In the genomic region with DNA sequence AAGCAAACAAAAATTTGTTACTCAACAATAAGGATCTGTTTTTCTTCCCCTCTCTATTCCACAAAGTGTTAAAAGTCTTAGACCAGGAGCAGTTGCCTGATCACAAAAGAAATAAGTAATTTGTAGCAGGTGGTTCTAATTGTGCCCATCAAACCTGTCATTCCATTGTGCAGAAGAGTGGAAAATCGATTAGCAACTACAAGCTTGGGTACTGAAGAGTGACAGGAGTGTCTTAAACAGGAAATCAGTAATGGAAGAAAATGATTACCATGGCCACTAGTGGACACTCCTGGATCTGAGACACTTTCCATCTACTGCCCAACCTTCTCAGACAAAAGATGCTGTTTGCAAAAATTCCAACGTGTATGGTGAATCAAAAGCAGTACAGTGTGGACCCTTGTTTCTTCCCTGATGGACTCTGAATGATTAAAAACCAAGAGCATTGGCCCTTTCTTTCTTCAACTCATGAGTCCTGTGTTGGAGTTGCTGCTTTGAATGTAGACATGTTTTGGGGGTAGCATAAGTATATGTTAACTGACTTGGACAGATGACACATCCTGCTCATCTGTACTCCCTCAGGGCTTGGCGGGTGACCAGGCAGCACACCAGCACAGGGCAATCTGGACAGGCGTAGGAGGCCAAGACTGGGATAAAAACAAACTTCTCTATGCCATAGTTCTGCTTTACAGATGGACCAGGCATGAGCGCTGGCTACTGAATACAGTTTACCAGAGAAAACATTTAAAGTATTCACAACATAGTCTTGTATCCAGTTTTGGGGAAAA, we compare ENCODE assay signal across 2 cellular contexts.
TF ChIP-seq lines count a peak whose summit lies in the region.

No MANE protein-coding gene starts in this region.

TF ChIP-seq in K562, 482 proteins besides CTCF, POLR2A, EP300 and RAD21:
- TF ChIP-seq FOSL1 (tag; conservative IDR thresholded peaks at IDR 0.05), result no peak
- no peak for TF ChIP-seq KAT7 (CRISPR knock-in tag; IDR thresholded peaks at IDR 0.05; ENCODE audit: borderline replicate concordance)
- no peak for TF ChIP-seq HIVEP1 (CRISPR knock-in tag; IDR thresholded peaks at IDR 0.05)
- TF ChIP-seq MTA3 (IDR thresholded peaks at IDR 0.05; ENCODE audit: borderline replicate concordance), result no peak
- no peak for TF ChIP-seq ZNF212 (CRISPR knock-in tag; IDR thresholded peaks at IDR 0.05)
- TF ChIP-seq ARNT (IDR thresholded peaks at IDR 0.05), result no peak
- TF ChIP-seq ZNF644 (tag; IDR thresholded peaks at IDR 0.05; ENCODE audit: low read depth), result no peak
- no peak for TF ChIP-seq MCM2 (IDR thresholded peaks at IDR 0.05; ENCODE audit: low read depth)
- no peak for TF ChIP-seq SIX5 (IDR thresholded peaks at IDR 0.05; ENCODE audit: borderline replicate concordance in 1 of 2, insufficient read depth in 1 of 2, low read depth in 1 of 2, low read length in 2 of 2)
- TF ChIP-seq BRD9 (IDR thresholded peaks at IDR 0.05; ENCODE audit: low read depth, partially characterized antibody), result no peak
- TF ChIP-seq, protein P1, sequence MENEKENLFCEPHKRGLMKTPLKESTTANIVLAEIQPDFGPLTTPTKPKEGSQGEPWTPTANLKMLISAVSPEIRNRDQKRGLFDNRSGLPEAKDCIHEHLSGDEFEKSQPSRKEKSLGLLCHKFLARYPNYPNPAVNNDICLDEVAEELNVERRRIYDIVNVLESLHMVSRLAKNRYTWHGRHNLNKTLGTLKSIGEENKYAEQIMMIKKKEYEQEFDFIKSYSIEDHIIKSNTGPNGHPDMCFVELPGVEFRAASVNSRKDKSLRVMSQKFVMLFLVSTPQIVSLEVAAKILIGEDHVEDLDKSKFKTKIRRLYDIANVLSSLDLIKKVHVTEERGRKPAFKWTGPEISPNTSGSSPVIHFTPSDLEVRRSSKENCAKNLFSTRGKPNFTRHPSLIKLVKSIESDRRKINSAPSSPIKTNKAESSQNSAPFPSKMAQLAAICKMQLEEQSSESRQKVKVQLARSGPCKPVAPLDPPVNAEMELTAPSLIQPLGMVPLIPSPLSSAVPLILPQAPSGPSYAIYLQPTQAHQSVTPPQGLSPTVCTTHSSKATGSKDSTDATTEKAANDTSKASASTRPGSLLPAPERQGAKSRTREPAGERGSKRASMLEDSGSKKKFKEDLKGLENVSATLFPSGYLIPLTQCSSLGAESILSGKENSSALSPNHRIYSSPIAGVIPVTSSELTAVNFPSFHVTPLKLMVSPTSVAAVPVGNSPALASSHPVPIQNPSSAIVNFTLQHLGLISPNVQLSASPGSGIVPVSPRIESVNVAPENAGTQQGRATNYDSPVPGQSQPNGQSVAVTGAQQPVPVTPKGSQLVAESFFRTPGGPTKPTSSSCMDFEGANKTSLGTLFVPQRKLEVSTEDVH (IDR thresholded peaks at IDR 0.05; ENCODE audit: low read depth, partially characterized antibody), result no peak
- TF ChIP-seq CBFA2T2 (conservative IDR thresholded peaks at IDR 0.05), result no peak
- TF ChIP-seq, protein P2, sequence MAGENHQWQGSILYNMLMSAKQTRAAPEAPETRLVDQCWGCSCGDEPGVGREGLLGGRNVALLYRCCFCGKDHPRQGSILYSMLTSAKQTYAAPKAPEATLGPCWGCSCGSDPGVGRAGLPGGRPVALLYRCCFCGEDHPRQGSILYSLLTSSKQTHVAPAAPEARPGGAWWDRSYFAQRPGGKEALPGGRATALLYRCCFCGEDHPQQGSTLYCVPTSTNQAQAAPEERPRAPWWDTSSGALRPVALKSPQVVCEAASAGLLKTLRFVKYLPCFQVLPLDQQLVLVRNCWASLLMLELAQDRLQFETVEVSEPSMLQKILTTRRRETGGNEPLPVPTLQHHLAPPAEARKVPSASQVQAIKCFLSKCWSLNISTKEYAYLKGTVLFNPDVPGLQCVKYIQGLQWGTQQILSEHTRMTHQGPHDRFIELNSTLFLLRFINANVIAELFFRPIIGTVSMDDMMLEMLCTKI (IDR thresholded peaks at IDR 0.05; ENCODE audit: partially characterized antibody), result no peak
- no peak for TF ChIP-seq SMAD1 (IDR thresholded peaks at IDR 0.05; ENCODE audit: low read depth, low read length, partially characterized antibody)
- TF ChIP-seq ILF3 (IDR thresholded peaks at IDR 0.05; ENCODE audit: borderline replicate concordance), result no peak
- no peak for TF ChIP-seq GABPB2 (CRISPR knock-in tag; conservative IDR thresholded peaks at IDR 0.05)
- TF ChIP-seq, protein P3, sequence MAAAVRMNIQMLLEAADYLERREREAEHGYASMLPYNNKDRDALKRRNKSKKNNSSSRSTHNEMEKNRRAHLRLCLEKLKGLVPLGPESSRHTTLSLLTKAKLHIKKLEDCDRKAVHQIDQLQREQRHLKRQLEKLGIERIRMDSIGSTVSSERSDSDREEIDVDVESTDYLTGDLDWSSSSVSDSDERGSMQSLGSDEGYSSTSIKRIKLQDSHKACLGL (CRISPR knock-in tag; IDR thresholded peaks at IDR 0.05; ENCODE audit: borderline replicate concordance, poor library complexity, severe bottlenecking), result no peak
- no peak for TF ChIP-seq NUFIP1 (IDR thresholded peaks at IDR 0.05; ENCODE audit: partially characterized antibody)
- no peak for TF ChIP-seq ZNF146 (CRISPR knock-in tag; IDR thresholded peaks at IDR 0.05; ENCODE audit: unreplicated experiment)

TF ChIP-seq in neural cell, 6 proteins besides CTCF, POLR2A, EP300 and RAD21:
- TF ChIP-seq MXI1 (conservative IDR thresholded peaks at IDR 0.05; ENCODE audit: poor library complexity, severe bottlenecking) (no peak), POLR2AphosphoS5 (IDR thresholded peaks at IDR 0.05) (peak; percentile 11)
